ENCODE assay signal across 15 cellular contexts in the genomic region with DNA sequence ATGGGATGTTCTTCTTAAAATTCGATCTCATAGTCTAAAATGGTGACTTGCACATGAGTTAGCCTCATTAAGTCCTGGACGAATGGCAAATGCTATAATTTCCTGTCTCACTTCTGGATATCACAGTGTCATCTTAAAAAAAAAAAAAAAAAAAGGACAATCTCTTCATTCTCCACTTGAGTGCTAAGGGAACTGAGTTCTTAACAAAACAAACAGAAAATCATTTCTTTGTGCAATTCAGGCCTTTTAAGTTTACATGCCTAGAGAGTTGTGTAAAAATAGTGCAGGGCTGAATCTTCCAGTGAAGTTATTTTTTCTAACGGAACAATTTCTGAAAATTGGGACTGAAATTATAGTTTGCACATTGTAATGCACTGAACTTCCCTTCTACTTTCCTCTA.
A peak's percentile ranks its signal among the peaks of the same experiment; 100 is the strongest.
DNase-seq lines count a peak whose midpoint lies in the region; ATAC-seq and TF ChIP-seq lines count a peak whose summit lies in the region.
"Had no signal": no experiment of that assay in that cellular context is flagged by ENCODE, and none has a peak within 500 bp of the region (broad histone marks: within the 10 kb centered on the region; RNA-seq: fewer than 3 reads in every experiment).

No MANE protein-coding gene starts in this region.

- H3K4me1 ChIP-seq in HCT116 (ENCODE audit: control insufficient read depth in 1 of 2, insufficient read depth in 2 of 2, low read length in 2 of 2), result peaks cover 38 to 52% of the 10 kb centered on the region in 2 experiments
- peaks cover 44% of the 10 kb centered on the region for H3K4me1 ChIP-seq in SJSA1 (replicated peaks)
- H3K4me1 ChIP-seq in osteoblast (ENCODE audit: insufficient read depth, low read length), result peaks cover 33% of the 10 kb centered on the region
- H3K4me1 ChIP-seq in gastroesophageal sphincter, result peaks cover 7 to 18% (median 11%) of the 10 kb centered on the region in 3 donors
- peaks cover 10% of the 10 kb centered on the region for H3K4me1 ChIP-seq in A673 (ENCODE audit: insufficient read depth, low read length, poor library complexity, severe bottlenecking)

- DNase-seq in HCT116 (ENCODE audit: low read depth, low spot score) (no peak), SJSA1 (ENCODE audit: low read depth in 1 of 2, low spot score in 2 of 2) (peak in 1 of 2 experiments; percentile 51), fibroblast of gingiva (ENCODE audit: low read depth) (peak; percentile 17), osteoblast (ENCODE audit: insufficient read length, low spot score, missing footprints) (no peak), A673 (ENCODE audit: low spot score) (no peak), NAMALWA (ENCODE audit: low spot score) (no peak), NCI-H1694 (lab: John Stamatoyannopoulos, UW) (no peak)
- DNase-seq: C1 segment of cervical spinal cord; Calu3; CD4-positive, alpha-beta T cell; DMS 273 treated with DMSO at 0.1 percent for 48 hours; DMS79; EL; HCEC 1CT had no signal

- H3K27me3 ChIP-seq in HCT116 (ENCODE audit: insufficient read depth, low read length) (no peaks in the 10 kb centered on the region), SJSA1 (replicated peaks) (no peaks in the 10 kb centered on the region), osteoblast (ENCODE audit: insufficient read depth, low read length) (no peaks in the 10 kb centered on the region), gastroesophageal sphincter (no peaks in the 10 kb centered on the region), A673 (replicated peaks; ENCODE audit: insufficient read depth, low read depth, low read length, poor library complexity) (no peaks in the 10 kb centered on the region)

- POLR2A ChIA-PET in HCT116 (lab: Charles Lee) (interaction anchor here (1.5 to 3.4 kb wide), 7 partner anchors 11 to 86 kb away, joined by 3 to 21 read pairs (median 5); no protein-coding TSS in a partner anchor), A673 (lab: Charles Lee; ENCODE audit: low non-redundant PET) (no interaction called here)

- CTCF ChIA-PET in HCT116 (lab: Charles Lee) (interaction anchor here (0.6 kb wide), 1 partner anchor 14 kb away, joined by 3 read pairs; no protein-coding TSS in a partner anchor), A673 (lab: Charles Lee) (no interaction called here)

- H3K4me3 ChIP-seq in HCT116 (replicated peaks in 1 of 2; ENCODE audit: low read depth in 1 of 2, low read length in 2 of 2) (peak overlapping the region in 1 of 2 experiments; percentile 44; a peak in 1 of 4 replicates), SJSA1 (no peak overlapping the region), osteoblast (ENCODE audit: insufficient read depth, low read length) (no peak overlapping the region), gastroesophageal sphincter (no peak overlapping the region), A673 (ENCODE audit: low read depth, low read length, poor library complexity, severe bottlenecking) (no peak overlapping the region)

- BruUV-seq in HCT116 (replicated peaks; lab: Mats Ljungman, UMichigan) (no TSS peak), A673 (replicated peaks; lab: Mats Ljungman, UMichigan) (no TSS peak)

- TF ChIP-seq CTCF in HCT116 (IDR thresholded peaks at IDR 0.05 in 2 of 3, conservative IDR thresholded peaks at IDR 0.05 in 1 of 3; ENCODE audit: borderline replicate concordance in 1 of 3, insufficient read depth in 1 of 3, low read depth in 2 of 3, low read length in 2 of 3) (no peak), osteoblast (IDR thresholded peaks at IDR 0.05; ENCODE audit: extremely low read depth, low read depth, low read length) (no peak), gastroesophageal sphincter (IDR thresholded peaks at IDR 0.05) (no peak), A673 (conservative IDR thresholded peaks at IDR 0.05; ENCODE audit: low read depth, low read length) (no peak)

- no peak for TF ChIP-seq POLR2A in HCT116 (IDR thresholded peaks at IDR 0.05; ENCODE audit: borderline replicate concordance, extremely low read depth, insufficient read depth, insufficient read length)
- TF ChIP-seq POLR2A in gastroesophageal sphincter (IDR thresholded peaks at IDR 0.05), result no peak

- no peak overlapping the region for H2AFZ ChIP-seq in HCT116 (ENCODE audit: low read depth, low read length, poor library complexity, severe bottlenecking)
- H2AFZ ChIP-seq in osteoblast (ENCODE audit: low read length), result peak overlapping the region; percentile 52

- intact Hi-C loops in HCT116 (cut with micrococcal nuclease) (no loop called here), A673 (cut with micrococcal nuclease; ENCODE audit: unreplicated experiment) (no loop called here)

- peak overlapping the region; percentile 64 for H3K9ac ChIP-seq in HCT116 (ENCODE audit: low read length)

- 44 to 55% methylated on average over 3 of the region's 3 CpGs for WGBS in gastroesophageal sphincter (ENCODE audit: low coverage in 1 of 2), 2 donors

- H4K20me1 ChIP-seq in HCT116 (ENCODE audit: insufficient read depth) (no peaks in the 10 kb centered on the region), osteoblast (ENCODE audit: insufficient read depth, low read length) (no peaks in the 10 kb centered on the region)

- TF ChIP-seq RAD21 in HCT116 (IDR thresholded peaks at IDR 0.05; ENCODE audit: low read depth), result no peak

- H3K4me2 ChIP-seq in HCT116 (ENCODE audit: low read length) (peak overlapping the region; percentile 71), osteoblast (ENCODE audit: insufficient read depth, low read length) (no peak overlapping the region)

- H3K9me3 ChIP-seq in HCT116 (ENCODE audit: control insufficient read depth in 1 of 2, insufficient read depth in 1 of 2, low read depth in 1 of 2, low read length in 2 of 2) (peaks cover 0 to 3% of the 10 kb centered on the region in 2 experiments; a peak in 1 of 4 replicates), SJSA1 (replicated peaks) (no peaks in the 10 kb centered on the region), osteoblast (ENCODE audit: low read depth, low read length) (no peaks in the 10 kb centered on the region), gastroesophageal sphincter (peaks cover 0 to 7% (median 0%) of the 10 kb centered on the region in 3 donors), A673 (ENCODE audit: low read depth, low read length, poor library complexity, severe bottlenecking) (peaks cover 5% of the 10 kb centered on the region)

- TF ChIP-seq EP300 in gastroesophageal sphincter (IDR thresholded peaks at IDR 0.05), result no peak

- RAD21 ChIA-PET in HCT116 (lab: Charles Lee; ENCODE audit: low non-redundant PET in 1 of 2, low total read pairs in 2 of 2, uncharacterized antibody in 2 of 2, unreplicated experiment in 2 of 2), result interaction anchor here in 1 of 2 experiments (0.7 kb wide), 1 partner anchor 743 kb away, joined by 3 read pairs; no protein-coding TSS in a partner anchor

- H3K36me3 ChIP-seq in HCT116 (ENCODE audit: control insufficient read depth in 1 of 2, insufficient read depth in 2 of 2, low read length in 2 of 2) (peaks cover 0 to 5% of the 10 kb centered on the region in 2 experiments; a peak in 2 of 4 replicates), SJSA1 (no peaks in the 10 kb centered on the region), osteoblast (ENCODE audit: insufficient read depth, low read length) (no peaks in the 10 kb centered on the region), gastroesophageal sphincter (no peaks in the 10 kb centered on the region), A673 (ENCODE audit: insufficient read depth, low read length, poor library complexity, severe bottlenecking) (no peaks in the 10 kb centered on the region)

- H3K79me2 ChIP-seq in HCT116 (ENCODE audit: insufficient read depth, low read length) (peaks cover 46% of the 10 kb centered on the region), osteoblast (ENCODE audit: insufficient read depth, low read length) (no peaks in the 10 kb centered on the region)

- no peak for ATAC-seq in HCT116
- no peak for ATAC-seq in gastroesophageal sphincter

- H3K27ac ChIP-seq in HCT116 (ENCODE audit: low read depth, low read length), result peak overlapping the region; percentile 98
- H3K27ac ChIP-seq in SJSA1, result peak overlapping the region; percentile 97
- peak overlapping the region; percentile 98 for H3K27ac ChIP-seq in osteoblast (ENCODE audit: low read depth, low read length)
- H3K27ac ChIP-seq in gastroesophageal sphincter, result peak overlapping the region in 2 of 4 donors; percentile 79
- no peak overlapping the region for H3K27ac ChIP-seq in A673 (ENCODE audit: low read depth, low read length, poor library complexity, severe bottlenecking)

- no peaks in the 10 kb centered on the region for H3K9me2 ChIP-seq in HCT116 (ENCODE audit: insufficient read depth)

TF ChIP-seq in HCT116, 20 proteins besides CTCF, POLR2A, EP300 and RAD21:
- TF ChIP-seq, protein P1, sequence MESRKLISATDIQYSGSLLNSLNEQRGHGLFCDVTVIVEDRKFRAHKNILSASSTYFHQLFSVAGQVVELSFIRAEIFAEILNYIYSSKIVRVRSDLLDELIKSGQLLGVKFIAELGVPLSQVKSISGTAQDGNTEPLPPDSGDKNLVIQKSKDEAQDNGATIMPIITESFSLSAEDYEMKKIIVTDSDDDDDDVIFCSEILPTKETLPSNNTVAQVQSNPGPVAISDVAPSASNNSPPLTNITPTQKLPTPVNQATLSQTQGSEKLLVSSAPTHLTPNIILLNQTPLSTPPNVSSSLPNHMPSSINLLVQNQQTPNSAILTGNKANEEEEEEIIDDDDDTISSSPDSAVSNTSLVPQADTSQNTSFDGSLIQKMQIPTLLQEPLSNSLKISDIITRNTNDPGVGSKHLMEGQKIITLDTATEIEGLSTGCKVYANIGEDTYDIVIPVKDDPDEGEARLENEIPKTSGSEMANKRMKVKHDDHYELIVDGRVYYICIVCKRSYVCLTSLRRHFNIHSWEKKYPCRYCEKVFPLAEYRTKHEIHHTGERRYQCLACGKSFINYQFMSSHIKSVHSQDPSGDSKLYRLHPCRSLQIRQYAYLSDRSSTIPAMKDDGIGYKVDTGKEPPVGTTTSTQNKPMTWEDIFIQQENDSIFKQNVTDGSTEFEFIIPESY (IDR thresholded peaks at IDR 0.05; ENCODE audit: extremely low read depth, insufficient replicate concordance, low read length), result no peak
- TF ChIP-seq SIN3A (IDR thresholded peaks at IDR 0.05; ENCODE audit: low read depth) (no peak), EZH2 (IDR thresholded peaks at IDR 0.05) (no peak), FOSL1 (IDR thresholded peaks at IDR 0.05; ENCODE audit: low read depth) (no peak), ZFX (IDR thresholded peaks at IDR 0.05) (no peak), CBX3 (IDR thresholded peaks at IDR 0.05; ENCODE audit: low read depth) (no peak), YY1 (IDR thresholded peaks at IDR 0.05; ENCODE audit: extremely low read depth, insufficient replicate concordance, low read depth, low read length) (no peak), JUND (IDR thresholded peaks at IDR 0.05) (no peak), SRF (IDR thresholded peaks at IDR 0.05; ENCODE audit: low read depth) (no peak)
- TF ChIP-seq, protein P2, sequence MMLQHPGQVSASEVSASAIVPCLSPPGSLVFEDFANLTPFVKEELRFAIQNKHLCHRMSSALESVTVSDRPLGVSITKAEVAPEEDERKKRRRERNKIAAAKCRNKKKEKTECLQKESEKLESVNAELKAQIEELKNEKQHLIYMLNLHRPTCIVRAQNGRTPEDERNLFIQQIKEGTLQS (IDR thresholded peaks at IDR 0.05), result no peak
